9 cellular contexts compared by ENCODE assay signal in genomic region chr1:13930151-13930550, GRCh38.
DNase-seq lines count a peak whose midpoint lies in the region; ATAC-seq and TF ChIP-seq lines count a peak whose summit lies in the region.
"Had no signal": no experiment of that assay in that cellular context is flagged by ENCODE, and none has a peak within 500 bp of the region (broad histone marks: within the 10 kb centered on the region; RNA-seq: fewer than 3 reads in every experiment).

No MANE protein-coding gene starts in this region.

- H2AK5ac ChIP-seq in mesendoderm (ENCODE audit: low read length), result no peak overlapping the region

- no peak overlapping the region for H3K18ac ChIP-seq in mesendoderm (ENCODE audit: low read length)

- no peak for DNase-seq in GM06990 (ENCODE audit: extremely low read depth, insufficient read length)
- DNase-seq in HuH-7 (ENCODE audit: low spot score), result peak; percentile 26
- peak; percentile 34 for DNase-seq in activated T-cell treated with anti-CD3 and anti-CD28 coated beads, Interleukin-2, amount 50 U/mL, for 24 hours
- DNase-seq in mesendoderm, result peak; percentile 57
- no peak for DNase-seq in NCI-H187 treated with DMSO at 0.1 percent for 48 hours (lab: John Stamatoyannopoulos, UW)
- DNase-seq in amniotic stem cell (lab: John Stamatoyannopoulos, UW), result no peak
- DNase-seq in NCI-H2171 (lab: John Stamatoyannopoulos, UW), result no peak

- no peak overlapping the region for H3K27ac ChIP-seq in mesendoderm (ENCODE audit: low read depth, low read length)
- H3K27ac ChIP-seq: cardiac muscle cell had no signal

- H3K27me3 ChIP-seq in GM06990 (replicated peaks; ENCODE audit: control insufficient read depth, insufficient read depth, low read length) (no peaks in the 10 kb centered on the region), mesendoderm (ENCODE audit: insufficient read depth, low read length, poor library complexity) (no peaks in the 10 kb centered on the region)
- H3K27me3 ChIP-seq: cardiac muscle cell had no signal

- no peak overlapping the region for H3K4me2 ChIP-seq in mesendoderm (ENCODE audit: low read length)

- no peak overlapping the region for H3K23ac ChIP-seq in mesendoderm (ENCODE audit: low read length)

- no peak overlapping the region for H3K9ac ChIP-seq in mesendoderm (ENCODE audit: low read length)

- no peak overlapping the region for H2BK120ac ChIP-seq in mesendoderm (ENCODE audit: low read depth, low read length)

- no peak overlapping the region for H2BK5ac ChIP-seq in mesendoderm (ENCODE audit: low read length)

- H3K27me3 Mint-ChIP-seq in activated T-cell treated with anti-CD3 and anti-CD28 coated beads, Interleukin-2, amount 50 U/mL, for 24 hours, result peaks cover 11% of the 10 kb centered on the region

- no peak for ATAC-seq in GM19467 (IDR thresholded peaks at IDR 0.05; ENCODE audit: unreplicated experiment)

- H3K4me1 Mint-ChIP-seq in activated T-cell treated with anti-CD3 and anti-CD28 coated beads, Interleukin-2, amount 50 U/mL, for 24 hours (ENCODE audit: low read depth), result no peaks in the 10 kb centered on the region

- no peak overlapping the region for H3K56ac ChIP-seq in mesendoderm (ENCODE audit: low read length)

- H3K4ac ChIP-seq in mesendoderm (ENCODE audit: low read depth, low read length), result no peak overlapping the region

- no peaks in the 10 kb centered on the region for H3K79me2 ChIP-seq in mesendoderm (ENCODE audit: control insufficient read depth, insufficient read depth, low read length)

- H3K36me3 ChIP-seq in GM06990 (ENCODE audit: control insufficient read depth, insufficient read depth, low read length), result no peaks in the 10 kb centered on the region
- H3K36me3 ChIP-seq in mesendoderm (ENCODE audit: control insufficient read depth, insufficient read depth, low read length), result no peaks in the 10 kb centered on the region
- H3K36me3 ChIP-seq: cardiac muscle cell had no signal

- H3K79me1 ChIP-seq in mesendoderm (ENCODE audit: low read length), result no peaks in the 10 kb centered on the region

- no peak overlapping the region for H3K4me3 Mint-ChIP-seq in activated T-cell treated with anti-CD3 and anti-CD28 coated beads, Interleukin-2, amount 50 U/mL, for 24 hours

- no peak overlapping the region for H3K4me3 ChIP-seq in GM06990 (replicated peaks; ENCODE audit: low read depth, low read length)
- no peak overlapping the region for H3K4me3 ChIP-seq in mesendoderm (ENCODE audit: low read length)
- H3K4me3 ChIP-seq: cardiac muscle cell had no signal

- peak; percentile 76 for TF ChIP-seq CTCF in GM06990 (IDR thresholded peaks at IDR 0.05; ENCODE audit: insufficient read depth, low read length, poor library complexity, severe bottlenecking)

- no peaks in the 10 kb centered on the region for H3K4me1 ChIP-seq in mesendoderm (ENCODE audit: control insufficient read depth, low read depth, low read length)

- WGBS in mesendoderm (ENCODE audit: extremely low coverage, insufficient coverage, low lambda C conversion rate), result no CpG with 5 or more reads among the region's 3 CpGs

- no peak overlapping the region for H4K8ac ChIP-seq in mesendoderm (ENCODE audit: low read depth, low read length)

- no peak overlapping the region for H2BK15ac ChIP-seq in mesendoderm (replicated peaks; ENCODE audit: low read depth)

- H4K5ac ChIP-seq in mesendoderm (ENCODE audit: low read length), result no peak overlapping the region

- H3K27ac Mint-ChIP-seq in activated T-cell treated with anti-CD3 and anti-CD28 coated beads, Interleukin-2, amount 50 U/mL, for 24 hours, result no peak overlapping the region

- H3K36me3 Mint-ChIP-seq in activated T-cell treated with anti-CD3 and anti-CD28 coated beads, Interleukin-2, amount 50 U/mL, for 24 hours (ENCODE audit: low read depth), result no peaks in the 10 kb centered on the region

- no peaks in the 10 kb centered on the region for H3K9me3 Mint-ChIP-seq in activated T-cell treated with anti-CD3 and anti-CD28 coated beads, Interleukin-2, amount 50 U/mL, for 24 hours

Comparison
In these comparisons a context has a peak if more than half of its experiments do, and no peak if none do; other contexts are left out.
1. DNase-seq: peak in HuH-7 (single experiment), activated T-cell treated with anti-CD3 and anti-CD28 coated beads, Interleukin-2, amount 50 U/mL, for 24 hours (single experiment) and mesendoderm (single experiment); none in GM06990 (single experiment), NCI-H187 treated with DMSO at 0.1 percent for 48 hours (single experiment), amniotic stem cell (single experiment) and NCI-H2171 (single experiment).